Comparison of ENCODE assay signal across 11 cellular contexts in genomic region chr1:218658899-218659298, GRCh38.
A peak's percentile ranks its signal among the peaks of the same experiment; 100 is the strongest.
DNase-seq lines count a peak whose midpoint lies in the region; ATAC-seq and FAIRE-seq lines count a peak whose summit lies in the region.
"Had no signal": no experiment of that assay in that cellular context is flagged by ENCODE, and none has a peak within 500 bp of the region (broad histone marks: within the 10 kb centered on the region; RNA-seq: fewer than 3 reads in every experiment).

No MANE protein-coding gene starts in this region.

- peak; percentile 54 for ATAC-seq in esophagus mucosa
- no peak for ATAC-seq in HG03439 (IDR thresholded peaks at IDR 0.05; ENCODE audit: unreplicated experiment)
- ATAC-seq: T-helper 17 cell had no signal

- FAIRE-seq in RCC 7860 (lab: Jason Lieb, UNC): peak; percentile 100

- peak; percentile 19 for DNase-seq in ELF-1 (ENCODE audit: low read depth, low spot score)
- peak; percentile 100 for DNase-seq in RCC 7860 (ENCODE audit: low spot score)
- DNase-seq in non-pigmented ciliary epithelial cell (ENCODE audit: low read depth): peak; percentile 88
- DNase-seq in HUDEP-2 (lab: John Stamatoyannopoulos, UW; ENCODE audit: unreplicated experiment in 76 of 76): no peak
- no peak for DNase-seq in stimulated activated naive CD4-positive, alpha-beta T cell (lab: John Stamatoyannopoulos, UW)
- DNase-seq in medulla oblongata (ENCODE audit: extremely low spot score): no peak
- DNase-seq: activated naive CD8-positive, alpha-beta T cell treated with anti-CD3 and anti-CD28 coated beads for 36 hours; NCI-H1694; T-helper 17 cell had no signal

Comparison
In these comparisons a context has a peak if more than half of its experiments do, and no peak if none do; other contexts are left out.
1. DNase-seq: peak in ELF-1 (single experiment), RCC 7860 (single experiment) and non-pigmented ciliary epithelial cell (single experiment); none in HUDEP-2 (0 of 76), stimulated activated naive CD4-positive, alpha-beta T cell (0 of 6) and medulla oblongata (single experiment).